ENCODE assay signal across 8 cellular contexts in the genomic region with DNA sequence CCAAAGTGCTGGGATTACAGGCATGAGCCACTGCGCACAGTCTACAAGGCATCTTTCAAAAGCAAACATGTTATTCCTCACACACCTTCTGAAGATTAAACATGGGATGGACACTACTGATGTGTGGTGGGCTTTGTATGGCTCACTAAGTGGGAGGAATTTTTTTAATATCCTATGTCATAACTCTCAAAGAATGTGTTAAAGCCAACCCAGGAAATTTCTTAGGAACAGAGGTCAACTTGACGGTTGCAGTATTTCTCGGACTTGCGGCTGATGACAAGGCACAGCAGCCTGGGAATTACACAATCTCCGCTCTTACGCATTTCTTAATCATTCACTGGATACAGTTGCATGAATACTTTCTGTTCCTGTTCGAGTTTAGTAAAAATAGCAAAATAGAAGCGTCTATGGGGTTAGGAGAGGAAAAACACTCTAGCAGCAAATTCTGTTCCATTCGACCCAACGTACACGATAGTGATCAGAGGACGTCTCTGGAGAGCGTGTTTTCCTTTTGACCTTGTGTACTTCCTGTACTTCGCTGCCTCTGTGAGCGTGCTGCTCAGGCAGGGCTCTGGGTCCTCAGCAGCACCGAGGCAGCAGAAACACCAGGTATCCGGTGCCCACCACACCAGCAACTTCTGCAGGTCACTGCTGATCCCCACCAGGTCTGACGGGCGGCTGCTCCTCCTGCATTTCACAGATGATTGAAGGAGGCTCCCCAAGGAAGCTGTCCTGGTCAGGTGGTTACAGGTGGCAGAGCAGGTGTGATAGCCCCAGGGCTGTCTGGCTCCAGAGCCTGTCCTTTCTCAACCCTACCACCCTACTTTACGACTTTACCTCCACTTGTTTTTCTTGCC. TPM values are rescaled to one million over a fixed set of nuclear protein-coding genes. Genes with fewer than 3 reads are reported as not detected.
DNase-seq lines count a peak whose midpoint lies in the region; ATAC-seq, FAIRE-seq and TF ChIP-seq lines count a peak whose summit lies in the region.

No MANE protein-coding gene starts in this region.

- H3F3A ChIP-seq in SK-N-SH (replicated peaks; ENCODE audit: insufficient read depth): peaks cover 3% of the 10 kb centered on the region

- in situ Hi-C loops in HepG2 (cut with HindIII; ENCODE audit: extremely low pct_ligation_motif_present, low pct_unique_long_range_greater_than_20kb): no loop called here

- H2AFZ ChIP-seq in SK-N-SH (ENCODE audit: low read depth): no peak overlapping the region
- peak overlapping the region; percentile 75 for H2AFZ ChIP-seq in HepG2 (ENCODE audit: low read length)

- H3K36me3 ChIP-seq in SK-N-SH (replicated peaks in 1 of 2; ENCODE audit: control insufficient read depth in 1 of 2, insufficient read depth in 2 of 2, low read length in 1 of 2) (no peaks in the 10 kb centered on the region), HepG2 (replicated peaks in 1 of 2; ENCODE audit: control insufficient read depth in 1 of 2, insufficient read depth in 2 of 2, low read length in 2 of 2) (no peaks in the 10 kb centered on the region)

- H3K4me1 ChIP-seq in SK-N-SH (ENCODE audit: control insufficient read depth in 1 of 2, insufficient read depth in 2 of 2, low read depth in 1 of 2, low read length in 1 of 2) (peaks cover 0 to 5% of the 10 kb centered on the region in 2 experiments; a peak in 2 of 4 replicates), HepG2 (ENCODE audit: insufficient read depth, low read length) (peaks cover 36% of the 10 kb centered on the region)

- peak overlapping the region; percentile 44; the same call in 1 of the 2 replicates for H3K4me2 ChIP-seq in SK-N-SH
- peak overlapping the region; percentile 88 for H3K4me2 ChIP-seq in HepG2 (ENCODE audit: low read depth, low read length)

- peak; percentile 48 for DNase-seq in activated T-cell treated with anti-CD3 and anti-CD28 coated beads, Interleukin-2, amount 50 U/mL, for 1 hour
- DNase-seq in activated T-cell treated with anti-CD3 and anti-CD28 coated beads for 4 hours (no peak), SK-N-SH (peak; percentile 21), HepG2 (ENCODE audit: low spot score) (peak; percentile 47), stromal cell of bone marrow (ENCODE audit: low read depth) (peak; percentile 98), NCI-H187 treated with DMSO at 0.1 percent for 48 hours (lab: John Stamatoyannopoulos, UW) (no peak)
- DNase-seq in central memory CD4-positive, alpha-beta T cell: peak; percentile 34

- no TSS peak for BruUV-seq in HepG2 (replicated peaks; lab: Mats Ljungman, UMichigan)

- no peak for TF ChIP-seq POLR2A in HepG2 (IDR thresholded peaks at IDR 0.05; ENCODE audit: insufficient read depth in 1 of 2, low read depth in 2 of 2, low read length in 2 of 2)

- H3K9me3 ChIP-seq in SK-N-SH: no peaks in the 10 kb centered on the region
- H3K9me3 ChIP-seq in HepG2 (ENCODE audit: low read length): no peaks in the 10 kb centered on the region

- H3K27ac ChIP-seq in SK-N-SH (ENCODE audit: low read depth in 2 of 2, low read length in 1 of 2) (peak overlapping the region in 1 of 2 experiments; percentile 44; a peak in 1 of 4 replicates), HepG2 (ENCODE audit: extremely low read length, insufficient read depth, low read length) (no peak overlapping the region)

- H4K20me1 ChIP-seq in SK-N-SH (ENCODE audit: insufficient read depth) (no peaks in the 10 kb centered on the region), HepG2 (ENCODE audit: insufficient read depth, low read length) (no peaks in the 10 kb centered on the region)

- peak; percentile 56 for ATAC-seq in HG03095 (IDR thresholded peaks at IDR 0.05; ENCODE audit: unreplicated experiment)
- peak; percentile 75 for ATAC-seq in HepG2

- H3K9ac ChIP-seq in SK-N-SH (peak overlapping the region; percentile 35; the same call in 1 of the 2 replicates), HepG2 (ENCODE audit: insufficient read depth, low read depth, low read length) (peak overlapping the region; percentile 49)

- no peak for TF ChIP-seq RAD21 in SK-N-SH (IDR thresholded peaks at IDR 0.05; ENCODE audit: low read length)
- no peak for TF ChIP-seq RAD21 in HepG2 (CRISPR knock-in tag; IDR thresholded peaks at IDR 0.05)

- H3K9me2 ChIP-seq in SK-N-SH: no peaks in the 10 kb centered on the region

- TF ChIP-seq CTCF in SK-N-SH (IDR thresholded peaks at IDR 0.05): no peak
- no peak for TF ChIP-seq CTCF in HepG2 (CRISPR knock-in tag; IDR thresholded peaks at IDR 0.05)

- WGBS in SK-N-SH (ENCODE audit: low lambda C conversion rate): 43% methylated on average over 18 of the region's 20 CpGs
- 1% methylated on average over 14 of the region's 20 CpGs for WGBS in HepG2 (ENCODE audit: low lambda C conversion rate)

- H3K4me3 ChIP-seq in SK-N-SH (ENCODE audit: low read depth in 2 of 2, low read length in 1 of 2) (no peak overlapping the region), HepG2 (replicated peaks in 1 of 3; ENCODE audit: insufficient read depth in 1 of 3, low read depth in 2 of 3, low read length in 3 of 3) (peak overlapping the region; percentile 31 to 64 (median 55))

- TF ChIP-seq EP300 in SK-N-SH (IDR thresholded peaks at IDR 0.05; ENCODE audit: borderline replicate concordance in 1 of 2, low read depth in 1 of 2, low read length in 1 of 2): no peak
- TF ChIP-seq EP300 in HepG2 (IDR thresholded peaks at IDR 0.05; ENCODE audit: low read depth in 2 of 2, low read length in 2 of 2): no peak
- no peak for TF ChIP-seq EP300 in HepG2 (CRISPR knock-in tag; IDR thresholded peaks at IDR 0.05; ENCODE audit: borderline replicate concordance)

- intact Hi-C loops in HepG2 (cut with micrococcal nuclease; ENCODE audit: unreplicated experiment): no loop called here

- peak; percentile 79 for FAIRE-seq in HepG2 (lab: Jason Lieb, UNC)

- POLR2A ChIA-PET in SK-N-SH (lab: Yijun Ruan, JAX): no interaction called here
- POLR2A ChIA-PET in HepG2 (lab: Yijun Ruan, JAX): no interaction called here

- CTCF ChIA-PET in SK-N-SH (lab: Yijun Ruan, JAX): interaction anchor here (1.0 kb wide), 1 partner anchor 347 kb away, joined by 3 read pairs; no protein-coding TSS in a partner anchor
- CTCF ChIA-PET in HepG2 (lab: Yijun Ruan, JAX; ENCODE audit: low intra/inter-chr PET ratio, low total read pairs): no interaction called here

- H3K27me3 ChIP-seq in SK-N-SH (ENCODE audit: insufficient read depth) (no peaks in the 10 kb centered on the region), HepG2 (ENCODE audit: control insufficient read depth in 1 of 2, insufficient read depth in 2 of 2, low read length in 2 of 2) (peaks cover 0 to 22% of the 10 kb centered on the region in 2 experiments; a peak in 2 of 5 replicates)

- H3K79me2 ChIP-seq in SK-N-SH (ENCODE audit: insufficient read depth) (no peaks in the 10 kb centered on the region), HepG2 (ENCODE audit: insufficient read depth, low read length) (no peaks in the 10 kb centered on the region)

TF ChIP-seq in SK-N-SH, 30 proteins besides CTCF, POLR2A, EP300 and RAD21 (continues in another document):
- TF ChIP-seq, protein P1, sequence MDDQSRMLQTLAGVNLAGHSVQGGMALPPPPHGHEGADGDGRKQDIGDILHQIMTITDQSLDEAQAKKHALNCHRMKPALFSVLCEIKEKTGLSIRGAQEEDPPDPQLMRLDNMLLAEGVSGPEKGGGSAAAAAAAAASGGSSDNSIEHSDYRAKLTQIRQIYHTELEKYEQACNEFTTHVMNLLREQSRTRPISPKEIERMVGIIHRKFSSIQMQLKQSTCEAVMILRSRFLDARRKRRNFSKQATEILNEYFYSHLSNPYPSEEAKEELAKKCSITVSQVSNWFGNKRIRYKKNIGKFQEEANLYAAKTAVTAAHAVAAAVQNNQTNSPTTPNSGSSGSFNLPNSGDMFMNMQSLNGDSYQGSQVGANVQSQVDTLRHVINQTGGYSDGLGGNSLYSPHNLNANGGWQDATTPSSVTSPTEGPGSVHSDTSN (IDR thresholded peaks at IDR 0.05): peak; percentile 5; the same call in 1 of the 2 replicates

TF ChIP-seq in HepG2, 621 proteins besides CTCF, POLR2A, EP300 and RAD21 (continues in another document):
- TF ChIP-seq ZMYM4 (CRISPR knock-in tag; IDR thresholded peaks at IDR 0.05) (no peak), YEATS4 (CRISPR knock-in tag; IDR thresholded peaks at IDR 0.05; ENCODE audit: borderline replicate concordance) (0 out of 2 replicates have a peak, but pooled peaks have one; percentile 6)

RNA-seq across cellular contexts. Expression of a gene that starts 26.4 kb away (rescaled TPM):
- polyA plus RNA-seq in SK-N-SH (2012; rRNA removed) (0.06 and 0.10 TPM in 2 replicates), HepG2 (2011; rRNA removed) (not detected in 2 replicates)
- 0.07 TPM in 1 of 2 replicates, not detected in the other for polyA plus RNA-seq in SK-N-SH (2012; cell fraction: cytosol; rRNA removed)
- polyA plus RNA-seq in SK-N-SH (2012; cell fraction: nucleus; rRNA removed): 0.05 TPM in 1 of 2 replicates, not detected in the other
- total RNA-seq in HepG2 (2016; rRNA removed; fragmentation: Illumina TruSeq; extraction: Trizol): 0.09 TPM in 1 of 2 replicates, not detected in the other
- not detected in 2 replicates for total RNA-seq in HepG2 (2016; cell fraction: cytosol; rRNA removed; fragmentation: Illumina TruSeq; extraction: Trizol; ENCODE audit: low read depth)
- total RNA-seq in HepG2 (2016; cell fraction: insoluble cytoplasmic fraction; rRNA removed; fragmentation: Illumina TruSeq; extraction: Trizol): not detected in 2 replicates
- not detected in 2 replicates for total RNA-seq in HepG2 (2016; cell fraction: membrane; rRNA removed; fragmentation: Illumina TruSeq; extraction: Trizol)
- total RNA-seq in HepG2 (2016; cell fraction: nucleus; rRNA removed; fragmentation: Illumina TruSeq; extraction: Trizol): not detected in 2 replicates
- polyA plus RNA-seq in HepG2 (2011; cell fraction: cytosol; rRNA removed): 0.12 and 0.15 TPM in 2 replicates
- polyA plus RNA-seq in HepG2 (2011; cell fraction: nucleus; rRNA removed): 0.14 TPM in 1 of 2 replicates, not detected in the other
- 0.21 TPM in 1 of 2 replicates, not detected in the other for polyA plus RNA-seq in HepG2 (2012)
- polyA plus RNA-seq in HepG2 (2016; cell fraction: cytosol; fragmentation: Illumina TruSeq; extraction: Trizol; ENCODE audit: low read depth): not detected in 2 replicates
- polyA plus RNA-seq in HepG2 (2016; cell fraction: insoluble cytoplasmic fraction; fragmentation: Illumina TruSeq; extraction: Trizol; ENCODE audit: low read depth): not detected in 2 replicates
- not detected in 2 replicates for polyA plus RNA-seq in HepG2 (2016; cell fraction: membrane; fragmentation: Illumina TruSeq; extraction: Trizol; ENCODE audit: low read depth)
- not detected in 2 replicates for polyA plus RNA-seq in HepG2 (2016; cell fraction: nucleus; fragmentation: Illumina TruSeq; extraction: Trizol; ENCODE audit: insufficient read depth, low read depth)
- 0.16 and 2.3 TPM in 2 replicates for polyA minus RNA-seq in HepG2 (2011; rRNA and poly(A)+ RNA removed; ENCODE audit: low replicate concordance)
- not detected in 2 replicates for polyA minus RNA-seq in HepG2 (2011; cell fraction: cytosol; rRNA and poly(A)+ RNA removed)
- polyA minus RNA-seq in HepG2 (2011; cell fraction: nucleus; rRNA and poly(A)+ RNA removed): not detected in 2 replicates

Comparison
In these comparisons a context has a peak if more than half of its experiments do, and no peak if none do; other contexts are left out.
1. DNase-seq: peak in activated T-cell treated with anti-CD3 and anti-CD28 coated beads, Interleukin-2, amount 50 U/mL, for 1 hour (single experiment), SK-N-SH (single experiment), central memory CD4-positive, alpha-beta T cell (single experiment), HepG2 (single experiment) and stromal cell of bone marrow (single experiment); none in activated T-cell treated with anti-CD3 and anti-CD28 coated beads for 4 hours (single experiment) and NCI-H187 treated with DMSO at 0.1 percent for 48 hours (single experiment).
2. H3K4me3 ChIP-seq: peak in HepG2 (3 of 3); none in SK-N-SH (0 of 2).